ENCODE assay signal across 1 cellular context in genomic region chr18:33232318-33232626, GRCh38.
TF ChIP-seq lines count a peak whose summit lies in the region.

No MANE protein-coding gene starts in this region.

TF ChIP-seq in HEK293, 187 proteins besides CTCF, POLR2A, EP300 and RAD21 (continued from another document):
- no peak for TF ChIP-seq MYNN (tag by site-specific recombination; IDR thresholded peaks at IDR 0.05; ENCODE audit: borderline replicate concordance)
- no peak for TF ChIP-seq ZNF670 (tag by site-specific recombination; IDR thresholded peaks at IDR 0.05; ENCODE audit: low read depth)
- no peak for TF ChIP-seq ZNF610 (tag by site-specific recombination; IDR thresholded peaks at IDR 0.05; ENCODE audit: borderline replicate concordance)
- TF ChIP-seq SALL2 (tag by site-specific recombination; IDR thresholded peaks at IDR 0.05; ENCODE audit: borderline replicate concordance): no peak
TF ChIP-seq in HEK293: peak in this region for 2.
